ENCODE assay signal across 15 cellular contexts in the genomic region with DNA sequence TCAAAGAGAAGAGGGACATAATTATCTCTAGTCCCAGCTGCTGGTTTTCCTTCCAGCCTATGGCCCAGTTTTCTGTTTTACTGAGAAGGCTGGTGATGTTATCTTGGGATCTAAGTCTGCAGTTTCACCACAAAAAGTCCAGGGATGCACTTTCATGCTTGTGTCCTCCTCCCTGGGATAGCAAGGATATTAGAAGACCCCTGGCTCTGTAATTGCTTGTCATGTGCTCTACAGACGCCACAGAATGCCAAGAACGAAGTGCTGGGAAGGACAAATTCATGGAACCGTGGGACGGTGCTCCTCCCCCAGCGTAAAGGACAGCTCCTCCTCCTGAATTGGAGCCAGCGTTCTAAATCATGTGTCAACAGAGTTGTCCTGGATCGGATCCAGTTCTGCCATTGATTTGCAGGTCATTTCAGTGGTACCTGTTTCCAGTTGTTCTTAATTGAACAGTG. TPM values are rescaled to one million over a fixed set of nuclear protein-coding genes. Genes with fewer than 3 reads are reported as not detected.
DNase-seq lines count a peak whose midpoint lies in the region; ATAC-seq, FAIRE-seq and TF ChIP-seq lines count a peak whose summit lies in the region.
"Had no signal": no experiment of that assay in that cellular context is flagged by ENCODE, and none has a peak within 500 bp of the region (broad histone marks: within the 10 kb centered on the region; RNA-seq: fewer than 3 reads in every experiment).

No MANE protein-coding gene starts in this region.

- BruUV-seq in PC-3 (replicated peaks; lab: Mats Ljungman, UMichigan), result no TSS peak

- CTCF ChIA-PET in A549 (lab: Yijun Ruan, JAX) (interaction anchor here (1.0 to 1.3 kb wide), 2 partner anchors 10 to 46 kb away, joined by 3 to 5 read pairs; no protein-coding TSS in a partner anchor), PC-3 (lab: Charles Lee) (interaction anchor here (0.7 kb wide), 1 partner anchor 193 kb away, joined by 5 read pairs; no protein-coding TSS in a partner anchor)

- ATAC-seq in A549 (peak; percentile 44 to 50; a peak in 3 of 6 replicates), PC-3 (no peak), HG03159 (IDR thresholded peaks at IDR 0.05; ENCODE audit: unreplicated experiment) (no peak)
- ATAC-seq: activated CD8-positive, alpha-beta T cell treated with anti-CD3 and anti-CD28 coated beads, Interleukin-2, amount 10 ng/mL, durations not matched to agents 7 days and 5 days; activated naive CD4-positive, alpha-beta T cell treated with anti-CD3 and anti-CD28 coated beads, Interleukin-2, amount 50 U/mL, for 72 hours had no signal

- no peak for TF ChIP-seq POLR2A in A549 (IDR thresholded peaks at IDR 0.05; ENCODE audit: low read length)

- H3K27ac ChIP-seq in A549, result no peak overlapping the region
- no peak overlapping the region for H3K27ac ChIP-seq in PC-3 (ENCODE audit: low read length)
- no peak overlapping the region for H3K27ac ChIP-seq in brain microvascular endothelial cell
- H3K27ac ChIP-seq in ascending aorta, result no peak overlapping the region

- H3K79me2 ChIP-seq in PC-3 (ENCODE audit: low read length), result no peaks in the 10 kb centered on the region

- no peaks in the 10 kb centered on the region for H3K9me3 ChIP-seq in A549
- no peaks in the 10 kb centered on the region for H3K9me3 ChIP-seq in PC-3 (ENCODE audit: low read length)
- no peaks in the 10 kb centered on the region for H3K9me3 ChIP-seq in ascending aorta

- no peak overlapping the region for H3K4me3 ChIP-seq in A549
- no peak overlapping the region for H3K4me3 ChIP-seq in LNCaP clone FGC (ENCODE audit: low read depth, low read length)
- no peak overlapping the region for H3K4me3 ChIP-seq in PC-3 (ENCODE audit: low read length)
- H3K4me3 ChIP-seq in brain microvascular endothelial cell (ENCODE audit: low read depth, low read length), result no peak overlapping the region
- no peak overlapping the region for H3K4me3 ChIP-seq in ascending aorta

- no peaks in the 10 kb centered on the region for H3K9me2 ChIP-seq in PC-3 (replicated peaks; ENCODE audit: low read length)

- TF ChIP-seq EP300 in A549 (IDR thresholded peaks at IDR 0.05), result no peak

- H3K4me2 ChIP-seq in A549 (peak overlapping the region; percentile 48), PC-3 (ENCODE audit: low read length) (no peak overlapping the region)

- H3K27me3 ChIP-seq in PC-3 (ENCODE audit: low read length) (0 out of 2 replicates have a peak, but pooled peaks cover 12% of the 10 kb centered on the region), brain microvascular endothelial cell (replicated peaks) (peaks cover 29% of the 10 kb centered on the region), ascending aorta (no peaks in the 10 kb centered on the region)

- WGBS in A549 (ENCODE audit: missing lambda C conversion rate), result 19% methylated on average over 7 of the region's 7 CpGs

- FAIRE-seq in A549 (lab: Jason Lieb, UNC), result no peak

- peak in 1 of 2 experiments; percentile 28 for DNase-seq in A549 (ENCODE audit: low read depth in 1 of 2, low spot score in 1 of 2)
- peak; percentile 78 for DNase-seq in LNCaP clone FGC (ENCODE audit: low read depth)
- peak; percentile 38 for DNase-seq in PC-3
- DNase-seq in kidney tubule cell (ENCODE audit: low spot score), result peak; percentile 16
- DNase-seq in brain microvascular endothelial cell, result no peak
- DNase-seq in ascending aorta (ENCODE audit: low spot score in 2 of 2), result no peak
- DNase-seq in NCI-H1048 (lab: John Stamatoyannopoulos, UW), result no peak
- DNase-seq: activated CD8-positive, alpha-beta T cell treated with anti-CD3 and anti-CD28 coated beads, Interleukin-2, amount 10 ng/mL, durations not matched to agents 7 days and 5 days; GF-D8; occipital lobe had no signal

- no peak overlapping the region for H3K9ac ChIP-seq in PC-3 (ENCODE audit: low read length)

- H3K36me3 ChIP-seq in PC-3 (ENCODE audit: low read depth, low read length) (no peaks in the 10 kb centered on the region), brain microvascular endothelial cell (replicated peaks) (no peaks in the 10 kb centered on the region), ascending aorta (no peaks in the 10 kb centered on the region)

- TF ChIP-seq RAD21 in A549 (conservative IDR thresholded peaks at IDR 0.05 in 1 of 2, IDR thresholded peaks at IDR 0.05 in 1 of 2), result no peak

- in situ Hi-C loops in brain microvascular endothelial cell (cut with HindIII; ENCODE audit: low pct_ligation_motif_present, low sequenced_read_pairs), result no loop called here

- H3K4me1 ChIP-seq in A549 (0 out of 3 replicates have a peak, but pooled peaks cover 4% of the 10 kb centered on the region), PC-3 (ENCODE audit: insufficient read depth, low read length) (no peaks in the 10 kb centered on the region), ascending aorta (no peaks in the 10 kb centered on the region)

- intact Hi-C loops in PC-3 (cut with micrococcal nuclease) (no loop called here), ascending aorta (cut with DNase I) (no loop called here)

- POLR2A ChIA-PET in A549 (lab: Yijun Ruan, JAX) (no interaction called here), PC-3 (lab: Charles Lee; ENCODE audit: unreplicated experiment) (no interaction called here)

- 0 out of 2 replicates have a peak overlapping the region, but pooled peaks have one; percentile 17 for H2AFZ ChIP-seq in PC-3 (ENCODE audit: low read length)

- H3F3A ChIP-seq in PC-3 (ENCODE audit: low read length, unreplicated experiment), result no peaks in the 10 kb centered on the region

- TF ChIP-seq CTCF in A549 (IDR thresholded peaks at IDR 0.05) (no peak), LNCaP clone FGC (IDR thresholded peaks at IDR 0.05; ENCODE audit: control insufficient read depth, extremely low read depth, insufficient read depth) (no peak), PC-3 (conservative IDR thresholded peaks at IDR 0.05; ENCODE audit: low read depth, low read length) (no peak), brain microvascular endothelial cell (IDR thresholded peaks at IDR 0.05; ENCODE audit: low read depth, low read length, missing control alignments) (no peak), ascending aorta (IDR thresholded peaks at IDR 0.05) (no peak)

- H4K20me1 ChIP-seq in PC-3 (ENCODE audit: low read length), result no peaks in the 10 kb centered on the region

TF ChIP-seq in A549, 52 proteins besides CTCF, POLR2A, EP300 and RAD21:
- TF ChIP-seq NPAS2 (CRISPR knock-in tag; IDR thresholded peaks at IDR 0.05; ENCODE audit: borderline replicate concordance) (no peak), BHLHE40 (IDR thresholded peaks at IDR 0.05; ENCODE audit: low read depth, low read length) (no peak), HOXB13 (CRISPR knock-in tag; IDR thresholded peaks at IDR 0.05; ENCODE audit: low read depth) (no peak), RNF2 (IDR thresholded peaks at IDR 0.05; ENCODE audit: borderline replicate concordance, low read depth) (no peak), ZSCAN20 (CRISPR knock-in tag; IDR thresholded peaks at IDR 0.05) (no peak)

RNA-seq across cellular contexts. Expression of gene MAPT, which starts 8.6 kb away (rescaled TPM):
- 1.1 and 1.2 TPM in 2 replicates for polyA plus RNA-seq in A549 (2011; rRNA removed)
- 0.94 and 0.95 TPM in 2 replicates for polyA plus RNA-seq in A549 (2012; cell fraction: cytosol; rRNA removed)
- 2.0 and 2.1 TPM in 2 replicates for polyA plus RNA-seq in A549 (2012; cell fraction: nucleus; rRNA removed)
- polyA plus RNA-seq in A549 (2017; fragmentation: RNase III; extraction: RNeasy Plus Mini Kit Qiagen cat#74134 plus additional on column Dnase treatment), result 1.1 to 1.6 TPM (median 1.2 TPM) in 3 replicates
- 0.83 and 0.91 TPM in 2 replicates for polyA minus RNA-seq in A549 (2011; rRNA and poly(A)+ RNA removed)
- total RNA-seq in PC-3 (2014; rRNA removed), result 2.7 and 3.6 TPM in 2 replicates
- total RNA-seq in ascending aorta, result 0.32 TPM
- total RNA-seq: fibroblast of villous mesenchyme had no signal

RNA-seq across cellular contexts. Expression of gene SPPL2C, which starts 58.2 kb away (rescaled TPM):
- polyA plus RNA-seq in A549 (2011; rRNA removed) (not detected in 2 replicates), A549 (2017; fragmentation: RNase III; extraction: RNeasy Plus Mini Kit Qiagen cat#74134 plus additional on column Dnase treatment) (not detected in 3 replicates)
- polyA plus RNA-seq in A549 (2012; cell fraction: cytosol; rRNA removed), result not detected in 2 replicates
- not detected in 2 replicates for polyA plus RNA-seq in A549 (2012; cell fraction: nucleus; rRNA removed)
- polyA minus RNA-seq in A549 (2011; rRNA and poly(A)+ RNA removed), result not detected in 2 replicates
- total RNA-seq in PC-3 (2014; rRNA removed) (not detected in 2 replicates), ascending aorta (not detected)
- total RNA-seq: activated CD8-positive, alpha-beta T cell treated with anti-CD3 and anti-CD28 coated beads, Interleukin-2, amount 10 ng/mL, durations not matched to agents 7 days and 5 days; activated naive CD4-positive, alpha-beta T cell treated with anti-CD3 and anti-CD28 coated beads, Interleukin-2, amount 50 U/mL, for 72 hours; fibroblast of villous mesenchyme; kidney epithelial cell; LHCN-M2; occipital lobe had no signal

Comparison
In these comparisons a context has a peak if more than half of its experiments do, and no peak if none do; other contexts are left out.
1. ATAC-seq: peak in A549 (2 of 2); none in PC-3 (single experiment) and HG03159 (single experiment).
2. DNase-seq: peak in LNCaP clone FGC (single experiment), PC-3 (single experiment) and kidney tubule cell (single experiment); none in brain microvascular endothelial cell (single experiment), ascending aorta (0 of 2) and NCI-H1048 (single experiment).